In the genomic region with DNA sequence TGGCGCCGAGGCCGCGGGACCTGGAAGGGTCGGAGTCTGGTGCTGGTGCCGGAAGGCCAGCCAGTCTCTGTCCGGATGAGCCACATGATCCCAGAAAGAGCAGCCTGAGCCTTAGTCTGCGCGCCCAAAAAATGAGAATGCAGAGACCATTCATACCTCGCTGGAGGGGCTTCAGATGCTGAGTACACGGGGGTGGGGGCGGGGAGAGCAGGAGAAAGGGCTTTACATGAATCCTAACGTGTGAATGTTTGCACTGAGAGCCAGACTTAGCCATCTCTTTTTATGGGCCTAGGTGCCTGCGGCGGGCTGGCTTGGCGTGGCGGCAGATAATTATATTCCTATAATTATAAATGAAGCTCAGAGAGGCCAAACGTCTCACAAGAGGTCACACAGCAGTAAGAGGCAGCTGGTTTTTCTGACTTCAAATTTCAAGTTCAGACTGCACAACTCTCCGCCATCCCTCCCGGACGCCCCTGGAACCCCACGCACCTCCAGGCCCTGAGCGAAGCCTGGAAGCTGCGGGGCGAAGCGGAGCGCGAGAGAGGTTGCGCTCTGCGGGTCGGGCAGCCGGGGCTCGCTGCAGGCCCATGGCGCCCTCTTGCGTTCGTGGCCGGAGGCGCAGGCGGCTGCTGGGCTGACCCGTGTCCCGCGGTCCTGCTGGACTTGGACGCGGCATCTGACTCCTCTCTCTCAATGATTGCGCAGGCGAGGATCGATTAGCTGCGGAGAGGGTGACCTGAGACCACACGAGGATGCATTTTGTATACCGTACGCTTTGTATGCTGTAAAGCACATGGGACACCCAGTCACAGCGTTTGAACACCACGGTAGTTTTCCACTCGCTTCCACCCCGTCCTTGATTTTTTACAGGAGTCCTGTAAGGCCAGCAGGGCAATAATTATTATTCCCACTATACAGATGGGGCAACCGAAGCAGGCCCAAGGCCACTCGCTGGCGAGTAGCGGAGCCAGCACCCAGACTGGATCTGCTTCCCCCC, we compare ENCODE assay signal across 8 cellular contexts.
A peak's percentile ranks its signal among the peaks of the same experiment; 100 is the strongest.
DNase-seq lines count a peak whose midpoint lies in the region; ATAC-seq and TF ChIP-seq lines count a peak whose summit lies in the region.

No MANE protein-coding gene starts in this region.

- ATAC-seq in HG02623 (IDR thresholded peaks at IDR 0.05; ENCODE audit: unreplicated experiment), result peak; percentile 59

- peak; percentile 96 for TF ChIP-seq CTCF in DOHH2 (IDR thresholded peaks at IDR 0.05; ENCODE audit: low read depth, low read length, poor library complexity, severe bottlenecking)
- peak; percentile 74 for TF ChIP-seq CTCF in epithelial cell of esophagus (IDR thresholded peaks at IDR 0.05; ENCODE audit: insufficient read depth, low read depth, low read length, missing control alignments)

- no peaks in the 10 kb centered on the region for H3K9me2 ChIP-seq in DOHH2 (replicated peaks; ENCODE audit: control insufficient read depth, low read length)

- peak; percentile 66 for DNase-seq in NCI-H82 (lab: John Stamatoyannopoulos, UW)
- peak; percentile 57 for DNase-seq in activated T-cell treated with anti-CD3 and anti-CD28 coated beads for 24 hours (ENCODE audit: low read depth)
- peak; percentile 50 for DNase-seq in epithelial cell of esophagus (ENCODE audit: low read depth)
- DNase-seq in midbrain (lab: John Stamatoyannopoulos, UW), result peak; percentile 66
- DNase-seq in stimulated activated CD8-positive, alpha-beta memory T cell treated with anti-CD3 and anti-CD28 coated beads, Interleukin-2, amount 100 ng/mL, for 1 hour (ENCODE audit: low read depth in 2 of 2), result peak; percentile 18 to 34
- DNase-seq in NCI-H187 treated with DMSO at 0.1 percent for 48 hours (lab: John Stamatoyannopoulos, UW), result no peak

- no peaks in the 10 kb centered on the region for H3K36me3 ChIP-seq in DOHH2 (ENCODE audit: control insufficient read depth, low read length)

- H3K4me3 ChIP-seq in DOHH2 (ENCODE audit: low read length) (no peak overlapping the region), epithelial cell of esophagus (ENCODE audit: low read length) (no peak overlapping the region)

- H3K27me3 ChIP-seq in DOHH2 (ENCODE audit: control insufficient read depth, low read length), result peaks cover 63% of the 10 kb centered on the region

- no peak overlapping the region for H3K27ac ChIP-seq in DOHH2 (ENCODE audit: low read depth, low read length)

- H3K4me1 ChIP-seq in DOHH2 (ENCODE audit: control insufficient read depth, low read length), result no peaks in the 10 kb centered on the region

- H3F3A ChIP-seq in DOHH2 (ENCODE audit: control insufficient read depth, insufficient read depth), result no peaks in the 10 kb centered on the region

- 0 out of 2 replicates have a peak overlapping the region, but pooled peaks have one; percentile 11 for H3K4me2 ChIP-seq in DOHH2 (ENCODE audit: low read length)

- no peaks in the 10 kb centered on the region for H4K20me1 ChIP-seq in DOHH2 (ENCODE audit: control insufficient read depth, insufficient read depth, low read depth, low read length)

- H3K79me2 ChIP-seq in DOHH2 (ENCODE audit: control insufficient read depth, low read length), result no peaks in the 10 kb centered on the region

- H3K9me3 ChIP-seq in DOHH2 (ENCODE audit: control insufficient read depth, insufficient read depth, low read length), result no peaks in the 10 kb centered on the region
